In the genomic region with DNA sequence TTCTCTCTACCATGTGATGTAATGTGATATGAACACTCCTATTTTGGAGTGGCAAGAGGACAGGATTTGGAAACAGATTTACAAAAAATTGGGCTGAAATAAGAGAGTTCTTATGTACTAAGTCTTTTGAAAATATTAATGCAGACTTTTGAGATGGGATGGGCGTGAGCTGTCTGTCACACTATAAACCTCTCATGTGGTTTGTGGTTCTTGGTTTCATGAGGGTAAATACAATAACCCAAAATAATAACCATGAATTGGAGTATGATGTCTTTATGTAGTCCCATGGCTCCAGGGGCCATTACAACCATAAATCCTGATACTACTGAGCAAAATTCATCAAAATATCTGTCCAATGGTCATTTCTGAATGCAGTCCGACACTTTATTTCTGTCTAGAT, we compare ENCODE assay signal across 4 cellular contexts.
"Had no signal": no experiment of that assay in that cellular context is flagged by ENCODE, and none has a peak within 500 bp of the region (broad histone marks: within the 10 kb centered on the region; RNA-seq: fewer than 3 reads in every experiment).

No MANE protein-coding gene starts in this region.

- H3K4me3 ChIP-seq: GM23338 had no signal

- DNase-seq: H9, HCEC 1CT, KBM-7 had no signal

- H2AFZ ChIP-seq: GM23338 had no signal

- ATAC-seq: GM23338 had no signal

- H3K4me2 ChIP-seq: GM23338 had no signal
